Comparison of ENCODE assay signal across 23 cellular contexts in genomic region chr4:162056947-162057346, GRCh38.
DNase-seq lines count a peak whose midpoint lies in the region; ATAC-seq and TF ChIP-seq lines count a peak whose summit lies in the region.
"Had no signal": no experiment of that assay in that cellular context is flagged by ENCODE, and none has a peak within 500 bp of the region (broad histone marks: within the 10 kb centered on the region; RNA-seq: fewer than 3 reads in every experiment).

No MANE protein-coding gene starts in this region.

- H3K4me3 Mint-ChIP-seq in brain = peak overlapping the region in 3 of 5 experiments; percentile 4 to 31 (median 24)
- H3K4me3 Mint-ChIP-seq: activated T-helper 1 cell treated with anti-CD3 and anti-CD28 coated beads, Interleukin-12 subunit alpha, Interleukin-12 subunit beta, Interleukin-2, Interleukin-4 antibody, amounts not matched to agents 30 ng/mL and 10 ng/mL and 1 ng/mL, durations not matched to agents 14 hours and 24 hours and 36 hours; CD4-positive, CD25-positive, alpha-beta regulatory T cell; memory B cell; naive thymus-derived CD8-positive, alpha-beta T cell; T-helper 2 cell treated with Interferon-gamma antibody and Interleukin-4, amounts not matched to agents 5 μg/mL and 100 μg/mL, for 36 hours had no signal

- peak; percentile 77 for DNase-seq in D341Med (ENCODE audit: low spot score)
- DNase-seq in NCI-H524 treated with DMSO at 0.1 percent for 48 hours (lab: John Stamatoyannopoulos, UW) = peak; percentile 68
- DNase-seq in islet precursor cell = peak; percentile 52
- DNase-seq in OCI-M2 (lab: John Stamatoyannopoulos, UW; ENCODE audit: unreplicated experiment) = no peak
- no peak for DNase-seq in NCI-H2029 (lab: John Stamatoyannopoulos, UW)
- no peak for DNase-seq in NCI-H2227 treated with DMSO at 0.1 percent for 48 hours (lab: John Stamatoyannopoulos, UW)
- DNase-seq: ACHN; activated CD8-positive, alpha-beta memory T cell treated with anti-CD3 and anti-CD28 coated beads for 24 hours; CD4-positive, CD25-positive, alpha-beta regulatory T cell; DND-41; IMR-90; MM.1S; naive thymus-derived CD8-positive, alpha-beta T cell; NCI-H1694 treated with DMSO at 0.1 percent for 48 hours; SJCRH30; stimulated activated naive CD4-positive, alpha-beta T cell; trophoblast cell had no signal

- no peak for ATAC-seq in GM21619 (IDR thresholded peaks at IDR 0.05; ENCODE audit: unreplicated experiment)
- ATAC-seq: activated CD4-positive, CD25-positive, alpha-beta regulatory T cell treated with anti-CD3 and anti-CD28 coated beads, Interleukin-2, amount 50 U/mL, for 24 hours; naive thymus-derived CD8-positive, alpha-beta T cell had no signal

- no peaks in the 10 kb centered on the region for H3K36me3 Mint-ChIP-seq in brain
- H3K36me3 Mint-ChIP-seq: CD4-positive, CD25-positive, alpha-beta regulatory T cell; memory B cell; naive thymus-derived CD8-positive, alpha-beta T cell had no signal

- H3K9me3 Mint-ChIP-seq in brain = peaks cover 0 to 3% (median 0%) of the 10 kb centered on the region in 5 experiments
- H3K9me3 Mint-ChIP-seq: activated T-helper 1 cell treated with anti-CD3 and anti-CD28 coated beads, Interleukin-12 subunit alpha, Interleukin-12 subunit beta, Interleukin-2, Interleukin-4 antibody, amounts not matched to agents 30 ng/mL and 10 ng/mL and 1 ng/mL, durations not matched to agents 14 hours and 24 hours and 36 hours; T-helper 2 cell treated with Interferon-gamma antibody and Interleukin-4, amounts not matched to agents 5 μg/mL and 100 μg/mL, for 36 hours had no signal

- peak overlapping the region; percentile 6 to 58 (median 28) for H3K27ac Mint-ChIP-seq in brain
- H3K27ac Mint-ChIP-seq: activated T-helper 1 cell treated with anti-CD3 and anti-CD28 coated beads, Interleukin-12 subunit alpha, Interleukin-12 subunit beta, Interleukin-2, Interleukin-4 antibody, amounts not matched to agents 30 ng/mL and 10 ng/mL and 1 ng/mL, durations not matched to agents 14 hours and 24 hours and 36 hours; memory B cell; naive thymus-derived CD8-positive, alpha-beta T cell; T-helper 2 cell treated with Interferon-gamma antibody and Interleukin-4, amounts not matched to agents 5 μg/mL and 100 μg/mL, for 36 hours had no signal

- peaks cover 13% of the 10 kb centered on the region for H3K4me1 Mint-ChIP-seq in brain
- H3K4me1 Mint-ChIP-seq: CD4-positive, CD25-positive, alpha-beta regulatory T cell; memory B cell; naive thymus-derived CD8-positive, alpha-beta T cell had no signal

- TF ChIP-seq CTCF in brain (conservative IDR thresholded peaks at IDR 0.05) = no peak

- no peaks in the 10 kb centered on the region for H3K27me3 Mint-ChIP-seq in brain
- H3K27me3 Mint-ChIP-seq: CD4-positive, CD25-positive, alpha-beta regulatory T cell; memory B cell; naive thymus-derived CD8-positive, alpha-beta T cell had no signal

Comparison
In these comparisons a context has a peak if more than half of its experiments do, and no peak if none do; other contexts are left out.
1. DNase-seq: peak in D341Med (single experiment), NCI-H524 treated with DMSO at 0.1 percent for 48 hours (single experiment) and islet precursor cell (single experiment); none in OCI-M2 (single experiment), NCI-H2029 (single experiment) and NCI-H2227 treated with DMSO at 0.1 percent for 48 hours (single experiment).